In genomic region chr6:157466340-157466643, GRCh38 we compare ENCODE assay signal across 9 cellular contexts.
A peak's percentile ranks its signal among the peaks of the same experiment; 100 is the strongest.
DNase-seq lines count a peak whose midpoint lies in the region; ATAC-seq and TF ChIP-seq lines count a peak whose summit lies in the region.
"Had no signal": no experiment of that assay in that cellular context is flagged by ENCODE, and none has a peak within 500 bp of the region (broad histone marks: within the 10 kb centered on the region; RNA-seq: fewer than 3 reads in every experiment).

No MANE protein-coding gene starts in this region.

- H2BK120ac ChIP-seq in mesendoderm (ENCODE audit: low read depth, low read length): no peak overlapping the region

- H3K79me1 ChIP-seq in mesendoderm (ENCODE audit: low read length): no peaks in the 10 kb centered on the region

- no peak overlapping the region for H3K27ac Mint-ChIP-seq in GM23338
- peak overlapping the region; percentile 95 for H3K27ac Mint-ChIP-seq in activated B cell treated with CpG ODN at 0.5 μM for 24 hours
- H3K27ac Mint-ChIP-seq in CD8-positive, alpha-beta T cell: no peak overlapping the region

- no peaks in the 10 kb centered on the region for H3K9me2 ChIP-seq in GM23338 (ENCODE audit: insufficient read depth)

- peak overlapping the region; percentile 39; the same call in 1 of the 2 replicates for H2AFZ ChIP-seq in GM23338

- H3K4me2 ChIP-seq in GM23338 (no peak overlapping the region), mesendoderm (ENCODE audit: low read length) (no peak overlapping the region)

- no peak overlapping the region for H4K8ac ChIP-seq in mesendoderm (ENCODE audit: low read depth, low read length)

- no peak overlapping the region for H3K4ac ChIP-seq in mesendoderm (ENCODE audit: low read depth, low read length)

- H3K4me1 ChIP-seq in GM23338 (ENCODE audit: insufficient read depth) (peaks cover 32% of the 10 kb centered on the region), mesendoderm (ENCODE audit: control insufficient read depth, low read depth, low read length) (peaks cover 2% of the 10 kb centered on the region)
- H3K4me1 ChIP-seq in CD8-positive, alpha-beta T cell (ENCODE audit: insufficient read depth, low read length): no peaks in the 10 kb centered on the region
- H3K4me1 ChIP-seq: HAP-1 had no signal

- H3K18ac ChIP-seq in mesendoderm (ENCODE audit: low read length): no peak overlapping the region

- H3K27ac ChIP-seq in GM23338 (ENCODE audit: low read depth) (no peak overlapping the region), mesendoderm (ENCODE audit: low read depth, low read length) (no peak overlapping the region)
- no peak overlapping the region for H3K27ac ChIP-seq in CD8-positive, alpha-beta T cell (ENCODE audit: low read depth, low read length)
- H3K27ac ChIP-seq: BLaER1 had no signal

- H3K4me3 Mint-ChIP-seq in GM23338: no peak overlapping the region
- H3K4me3 Mint-ChIP-seq in activated B cell treated with CpG ODN at 0.5 μM for 24 hours: no peak overlapping the region
- H3K4me3 Mint-ChIP-seq in CD8-positive, alpha-beta T cell: no peak overlapping the region

- H3K56ac ChIP-seq in mesendoderm (ENCODE audit: low read length): no peak overlapping the region

- H4K20me1 ChIP-seq in GM23338 (replicated peaks; ENCODE audit: insufficient read depth): no peaks in the 10 kb centered on the region
- H4K20me1 ChIP-seq: BLaER1 had no signal

- H3K9me3 Mint-ChIP-seq in GM23338 (no peaks in the 10 kb centered on the region), activated B cell treated with CpG ODN at 0.5 μM for 24 hours (no peaks in the 10 kb centered on the region)
- no peaks in the 10 kb centered on the region for H3K9me3 Mint-ChIP-seq in CD8-positive, alpha-beta T cell

- no peaks in the 10 kb centered on the region for H3K27me3 Mint-ChIP-seq in GM23338 (ENCODE audit: insufficient read depth, low read depth, poor library complexity)
- H3K27me3 Mint-ChIP-seq in activated B cell treated with CpG ODN at 0.5 μM for 24 hours: no peaks in the 10 kb centered on the region
- H3K27me3 Mint-ChIP-seq in CD8-positive, alpha-beta T cell (ENCODE audit: low read depth): no peaks in the 10 kb centered on the region

- peak overlapping the region; percentile 16 for H3K23ac ChIP-seq in mesendoderm (ENCODE audit: low read length)

- H2AK5ac ChIP-seq in mesendoderm (ENCODE audit: low read length): peak overlapping the region; percentile 40

- H3K9ac ChIP-seq in mesendoderm (ENCODE audit: low read length): no peak overlapping the region
- H3K9ac ChIP-seq: BLaER1 had no signal

- WGBS in mesendoderm (ENCODE audit: extremely low coverage, insufficient coverage, low lambda C conversion rate): no CpG with 5 or more reads among the region's 4 CpGs

- no peaks in the 10 kb centered on the region for H3K27me3 ChIP-seq in GM23338 (ENCODE audit: insufficient read depth)
- H3K27me3 ChIP-seq in mesendoderm (ENCODE audit: insufficient read depth, low read length, poor library complexity): no peaks in the 10 kb centered on the region
- H3K27me3 ChIP-seq in CD8-positive, alpha-beta T cell (ENCODE audit: insufficient read depth, low read length): no peaks in the 10 kb centered on the region
- H3K27me3 ChIP-seq: BLaER1 had no signal

- DNase-seq in GM23338 (ENCODE audit: low spot score): no peak
- no peak for DNase-seq in activated B cell treated with CpG ODN at 0.5 μM for 24 hours
- no peak for DNase-seq in mesendoderm
- peak; percentile 24 for DNase-seq in ureter (ENCODE audit: low spot score)
- no peak for DNase-seq in stimulated activated CD4-positive, alpha-beta T cell treated with anti-CD3 and anti-CD28 coated beads, Interleukin-15, amount 100 ng/mL, for 24 hours
- no peak for DNase-seq in CD8-positive, alpha-beta T cell
- no peak for DNase-seq in activated CD4-positive, CD25-positive, alpha-beta regulatory T cell (lab: John Stamatoyannopoulos, UW)

- H2BK15ac ChIP-seq in mesendoderm (replicated peaks; ENCODE audit: low read depth): no peak overlapping the region

- H4K5ac ChIP-seq in mesendoderm (ENCODE audit: low read length): no peak overlapping the region

- H3K36me3 Mint-ChIP-seq in GM23338 (ENCODE audit: low read depth) (no peaks in the 10 kb centered on the region), activated B cell treated with CpG ODN at 0.5 μM for 24 hours (ENCODE audit: low read depth) (no peaks in the 10 kb centered on the region)
- no peaks in the 10 kb centered on the region for H3K36me3 Mint-ChIP-seq in CD8-positive, alpha-beta T cell

- no peaks in the 10 kb centered on the region for H3F3A ChIP-seq in GM23338 (replicated peaks; ENCODE audit: low read depth)

- TF ChIP-seq CTCF in GM23338 (conservative IDR thresholded peaks at IDR 0.05; ENCODE audit: low read depth in 2 of 2): no peak
- no peak for TF ChIP-seq CTCF in activated B cell treated with CpG ODN at 0.5 μM for 24 hours (IDR thresholded peaks at IDR 0.05)
- TF ChIP-seq CTCF in CD8-positive, alpha-beta T cell (IDR thresholded peaks at IDR 0.05): no peak

- no peak for ATAC-seq in GM23338
- no peak for ATAC-seq in activated B cell treated with CpG ODN at 0.5 μM for 24 hours (ENCODE audit: low read depth)
- ATAC-seq in CD8-positive, alpha-beta T cell: no peak

- CTCF ChIA-PET in activated B cell treated with CpG ODN at 0.5 μM for 24 hours (lab: Charles Lee): no interaction called here
- CTCF ChIA-PET in CD8-positive, alpha-beta T cell (lab: Charles Lee): no interaction called here

- H3K4me3 ChIP-seq in GM23338 (no peak overlapping the region), mesendoderm (ENCODE audit: low read length) (no peak overlapping the region)
- no peak overlapping the region for H3K4me3 ChIP-seq in CD8-positive, alpha-beta T cell (ENCODE audit: low read depth, low read length)
- H3K4me3 ChIP-seq: BLaER1, HAP-1 had no signal

- no peak overlapping the region for H2BK5ac ChIP-seq in mesendoderm (ENCODE audit: low read length)

- no peaks in the 10 kb centered on the region for H3K9me3 ChIP-seq in CD8-positive, alpha-beta T cell (ENCODE audit: low read length)
- H3K9me3 ChIP-seq: BLaER1, HAP-1 had no signal

- POLR2A ChIA-PET in activated B cell treated with CpG ODN at 0.5 μM for 24 hours (lab: Charles Lee): interaction anchor here (2.1 to 3.0 kb wide), 6 partner anchors 10 to 143 kb away, joined by 11 to 22 read pairs (median 14); partner anchors contain the start of genes TMEM242 and ZDHHC14
- POLR2A ChIA-PET in CD8-positive, alpha-beta T cell (lab: Charles Lee): no interaction called here

- H3K79me2 ChIP-seq in GM23338 (replicated peaks; ENCODE audit: insufficient read depth) (no peaks in the 10 kb centered on the region), mesendoderm (ENCODE audit: control insufficient read depth, insufficient read depth, low read length) (no peaks in the 10 kb centered on the region)

- H3K4me1 Mint-ChIP-seq in GM23338 (peaks cover 25% of the 10 kb centered on the region), activated B cell treated with CpG ODN at 0.5 μM for 24 hours (peaks cover 49% of the 10 kb centered on the region)
- H3K4me1 Mint-ChIP-seq in CD8-positive, alpha-beta T cell (ENCODE audit: low read depth): peaks cover under 1% of the 10 kb centered on the region

- H3K36me3 ChIP-seq in GM23338 (ENCODE audit: insufficient read depth) (no peaks in the 10 kb centered on the region), mesendoderm (ENCODE audit: control insufficient read depth, insufficient read depth, low read length) (no peaks in the 10 kb centered on the region)
- no peaks in the 10 kb centered on the region for H3K36me3 ChIP-seq in CD8-positive, alpha-beta T cell (ENCODE audit: insufficient read depth, low read length)
- H3K36me3 ChIP-seq: BLaER1, HAP-1 had no signal

- intact Hi-C loops in activated B cell treated with CpG ODN at 0.5 μM for 24 hours (cut with micrococcal nuclease): loop anchor here (10.0 kb wide), 2 partner anchors 359 to 771 kb away; partner anchors contain the start of gene SNX9
- intact Hi-C loops in CD8-positive, alpha-beta T cell (cut with DNase I, micrococcal nuclease): no loop called here

TF ChIP-seq in GM23338, 12 proteins besides CTCF, POLR2A, EP300 and RAD21 (continues in another document):
- TF ChIP-seq EZH2phosphoT487 (IDR thresholded peaks at IDR 0.05; ENCODE audit: unreplicated experiment) (no peak), NANOG (IDR thresholded peaks at IDR 0.05; ENCODE audit: borderline replicate concordance) (no peak), CREB1 (CRISPR knock-in tag; IDR thresholded peaks at IDR 0.05; ENCODE audit: low read depth) (no peak), ZNF114 (CRISPR knock-in tag; IDR thresholded peaks at IDR 0.05) (no peak), STAT1 (IDR thresholded peaks at IDR 0.05; ENCODE audit: unreplicated experiment) (no peak)
